8 cellular contexts compared by ENCODE assay signal in genomic region chr2:112055110-112055832, GRCh38. TPM values are rescaled to one million over a fixed set of nuclear protein-coding genes. Genes with fewer than 3 reads are reported as not detected.
DNase-seq lines count a peak whose midpoint lies in the region; ATAC-seq and TF ChIP-seq lines count a peak whose summit lies in the region.

TSS of gene TMEM87B (plus strand) at chr2:112055269. CDS start at chr2:112055592, 323 bp downstream.

- H2AFZ ChIP-seq in IMR-90 (replicated peaks; ENCODE audit: low read length, poor library complexity), result peak within 1 kb of the TSS; percentile 92
- H2AFZ ChIP-seq in OCI-LY7 (ENCODE audit: low read length), result peak within 1 kb of the TSS; percentile 73

- DNase-seq in DMS114 treated with DMSO at 0.1 percent for 48 hours (lab: John Stamatoyannopoulos, UW; ENCODE audit: unreplicated experiment) (peak; percentile 62), IMR-90 (peak; percentile 98), OCI-LY7 (ENCODE audit: low spot score) (peak; percentile 94), activated T-cell treated with anti-CD3 and anti-CD28 coated beads for 4 hours (peak; percentile 96), epithelial cell of proximal tubule (ENCODE audit: low read depth) (no peak)
- peak; percentile 96 to 97 for DNase-seq in stimulated activated CD8-positive, alpha-beta memory T cell treated with anti-CD3 and anti-CD28 coated beads, Interleukin-7, amount 100 ng/mL, for 4 hours (ENCODE audit: low read depth in 2 of 2)

- peak within 1 kb of the TSS; percentile 95 for H4K91ac ChIP-seq in IMR-90 (ENCODE audit: insufficient read depth, low read depth, low read length)

- intact Hi-C loops in IMR-90 (cut with micrococcal nuclease), result loop anchor here (1.0 to 5.0 kb wide), 2 partner anchors 11 to 222 kb away; partner anchors contain the start of gene ZC3H6
- intact Hi-C loops in OCI-LY7 (cut with micrococcal nuclease; ENCODE audit: unreplicated experiment), result loop anchor here (1.0 to 5.0 kb wide), 4 partner anchors 102 to 530 kb away; partner anchors contain the start of genes CHCHD5 and ZC3H8

- BruUV-seq in IMR-90 (replicated peaks; lab: Mats Ljungman, UMichigan) (TSS peak; percentile 76), OCI-LY7 (replicated peaks; lab: Mats Ljungman, UMichigan) (no TSS peak)

- in situ Hi-C loops in IMR-90 (cut with MboI; ENCODE audit: low sequenced_read_pairs), result no loop called here

- H2AK9ac ChIP-seq in IMR-90 (replicated peaks; ENCODE audit: low read depth, low read length, poor library complexity), result peak within 1 kb of the TSS; percentile 100

- H3K36me3 ChIP-seq in IMR-90 (ENCODE audit: control insufficient read depth, insufficient read depth, low read length) (peaks cover 7% of the 10 kb centered on the region; the same call in 1 of the 2 replicates), OCI-LY7 (ENCODE audit: insufficient read depth, low read length) (peaks cover 9% of the 10 kb centered on the region), mucosa of stomach (ENCODE audit: control insufficient read depth, insufficient read depth, low read length) (no peaks in the 10 kb centered on the region)

- H3K79me1 ChIP-seq in IMR-90 (ENCODE audit: low read depth in 1 of 2, low read length in 2 of 2), result peaks cover 24 to 40% of the 10 kb centered on the region in 2 experiments

- ATAC-seq in GM21528 (IDR thresholded peaks at IDR 0.05; ENCODE audit: low FRiP score, unreplicated experiment), result peak; percentile 63
- ATAC-seq in IMR-90 (ENCODE audit: low read depth), result peak; percentile 64

- H2BK120ac ChIP-seq in IMR-90 (ENCODE audit: low read depth, low read length), result peak within 1 kb of the TSS; percentile 90

- H3K56ac ChIP-seq in IMR-90 (ENCODE audit: extremely low read depth, insufficient read depth, low read length), result peak within 1 kb of the TSS; percentile 85

- CTCF ChIA-PET in IMR-90 (lab: Yijun Ruan, JAX), result no interaction called here
- CTCF ChIA-PET in OCI-LY7 (lab: Charles Lee; ENCODE audit: unreplicated experiment), result no interaction called here

- H2AK5ac ChIP-seq in IMR-90 (ENCODE audit: low read depth, low read length), result peak within 1 kb of the TSS; percentile 80

- peak within 1 kb of the TSS; percentile 73 for H4K5ac ChIP-seq in IMR-90 (ENCODE audit: low read depth, low read length)

- peak within 1 kb of the TSS; percentile 99 for H3K18ac ChIP-seq in IMR-90 (ENCODE audit: low read depth, low read length)

- peak within 1 kb of the TSS; percentile 96 for H3K23ac ChIP-seq in IMR-90 (ENCODE audit: low read depth, low read length)

- H3K9me2 ChIP-seq in OCI-LY7 (ENCODE audit: insufficient read depth, low read length), result no peaks in the 10 kb centered on the region

- H2BK20ac ChIP-seq in IMR-90 (ENCODE audit: low read depth, low read length), result peak within 1 kb of the TSS; percentile 63

- peak; percentile 85 for TF ChIP-seq POLR2A in IMR-90 (IDR thresholded peaks at IDR 0.05; ENCODE audit: low read depth, low read length)

- H2BK15ac ChIP-seq in IMR-90 (ENCODE audit: low read depth, low read length), result peak within 1 kb of the TSS; percentile 69; the same call in 1 of the 3 replicates

- TF ChIP-seq CTCF in IMR-90 (conservative IDR thresholded peaks at IDR 0.05; ENCODE audit: low read depth, low read length) (no peak), OCI-LY7 (conservative IDR thresholded peaks at IDR 0.05; ENCODE audit: low read length) (no peak), epithelial cell of proximal tubule (conservative IDR thresholded peaks at IDR 0.05; ENCODE audit: low read depth, low read length) (no peak)

- H3K9me3 ChIP-seq in IMR-90 (ENCODE audit: control insufficient read depth, insufficient read depth, low read length) (no peaks in the 10 kb centered on the region), OCI-LY7 (ENCODE audit: low read length) (no peaks in the 10 kb centered on the region), mucosa of stomach (ENCODE audit: control insufficient read depth, low read length) (no peaks in the 10 kb centered on the region)

- H3K4me1 ChIP-seq in IMR-90 (ENCODE audit: control insufficient read depth, insufficient read depth, low read length) (peaks cover 12% of the 10 kb centered on the region), OCI-LY7 (ENCODE audit: insufficient read depth, low read length, poor library complexity, severe bottlenecking) (peaks cover 35% of the 10 kb centered on the region), mucosa of stomach (ENCODE audit: control insufficient read depth, insufficient read depth, low read length) (peaks cover 25% of the 10 kb centered on the region)

- H3K4me2 ChIP-seq in IMR-90 (ENCODE audit: low read depth, low read length) (peak within 1 kb of the TSS; percentile 84), OCI-LY7 (ENCODE audit: low read length) (peak within 1 kb of the TSS; percentile 90)

- peak within 1 kb of the TSS; percentile 91 for H2BK5ac ChIP-seq in IMR-90 (ENCODE audit: low read depth, low read length, poor library complexity, severe bottlenecking)

- dilution Hi-C loops in IMR-90 (cut with HindIII; ENCODE audit: low sequenced_read_pairs, unreplicated experiment), result no loop called here

- H3K4me3 ChIP-seq in IMR-90 (ENCODE audit: insufficient read depth, low read depth, low read length) (peak within 1 kb of the TSS; percentile 87), OCI-LY7 (ENCODE audit: low read depth, low read length, poor library complexity, severe bottlenecking) (peak within 1 kb of the TSS; percentile 82), epithelial cell of proximal tubule (ENCODE audit: low read depth, low read length) (peak within 1 kb of the TSS; percentile 82), mucosa of stomach (ENCODE audit: low read length) (peak within 1 kb of the TSS; percentile 85)

- peak within 1 kb of the TSS; percentile 99 for H3K14ac ChIP-seq in IMR-90 (replicated peaks; ENCODE audit: low read depth, low read length)

- TF ChIP-seq RAD21 in IMR-90 (IDR thresholded peaks at IDR 0.05; ENCODE audit: low read length), result 0 out of 2 replicates have a peak, but pooled peaks have one; percentile 3

- peak within 1 kb of the TSS; percentile 90 for H3K9ac ChIP-seq in IMR-90 (ENCODE audit: low read depth, low read length)
- peak within 1 kb of the TSS; percentile 96 for H3K9ac ChIP-seq in mucosa of stomach (ENCODE audit: low read length)

- H3K9me1 ChIP-seq in IMR-90 (ENCODE audit: insufficient read depth, low read length), result peaks cover 14% of the 10 kb centered on the region

- H3K27ac ChIP-seq in IMR-90 (ENCODE audit: insufficient read depth, low read length) (peak within 1 kb of the TSS; percentile 95), OCI-LY7 (ENCODE audit: low read depth, low read length, poor library complexity, severe bottlenecking) (peak within 1 kb of the TSS; percentile 77)

- POLR2A ChIA-PET in IMR-90 (lab: Charles Lee; ENCODE audit: unreplicated experiment), result interaction anchor here (0.6 kb wide), 1 partner anchor 218 kb away, joined by 8 read pairs; no protein-coding TSS in a partner anchor
- POLR2A ChIA-PET in OCI-LY7 (lab: Charles Lee), result interaction anchor here (0.7 to 1.1 kb wide), 5 partner anchors 9 to 528 kb away, joined by 3 to 7 read pairs (median 3); partner anchors contain the start of gene ANAPC1

- peaks cover 22% of the 10 kb centered on the region for H4K20me1 ChIP-seq in IMR-90 (ENCODE audit: insufficient read depth, low read length)
- H4K20me1 ChIP-seq in OCI-LY7 (ENCODE audit: insufficient read depth, low read length), result no peaks in the 10 kb centered on the region

- H3K4ac ChIP-seq in IMR-90 (ENCODE audit: low read depth, low read length), result peak within 1 kb of the TSS; percentile 97

- H3K27me3 ChIP-seq in IMR-90 (ENCODE audit: control insufficient read depth, insufficient read depth, low read length) (no peaks in the 10 kb centered on the region), mucosa of stomach (ENCODE audit: control insufficient read depth, insufficient read depth, low read length) (no peaks in the 10 kb centered on the region)

- peaks cover 17% of the 10 kb centered on the region; the same call in 1 of the 2 replicates for H3K79me2 ChIP-seq in OCI-LY7 (ENCODE audit: insufficient read depth, low read depth, low read length)

- WGBS in IMR-90 (ENCODE audit: extremely low coverage in 2 of 2, insufficient read length in 1 of 2), 2 experiments, result 0% methylated on average over 26 of the region's 76 CpGs; no CpG with 5 or more reads in 1 of the 2 experiments

- peak within 1 kb of the TSS; percentile 57 to 90 for H4K8ac ChIP-seq in IMR-90 (ENCODE audit: low read depth in 2 of 2, low read length in 2 of 2)

TF ChIP-seq in IMR-90, 13 proteins besides CTCF, POLR2A, EP300 and RAD21 (continues in another document):
- no peak for TF ChIP-seq MAFK (IDR thresholded peaks at IDR 0.05; ENCODE audit: low read depth, low read length)
- no peak for TF ChIP-seq CEBPB (IDR thresholded peaks at IDR 0.05; ENCODE audit: low read depth, low read length)
- no peak for TF ChIP-seq ELK1 (IDR thresholded peaks at IDR 0.05; ENCODE audit: borderline replicate concordance, low read depth, low read length)
- TF ChIP-seq NFE2L2 (IDR thresholded peaks at IDR 0.05; ENCODE audit: low read depth, low read length), result no peak
- peak; percentile 96 for TF ChIP-seq BHLHE40 (IDR thresholded peaks at IDR 0.05; ENCODE audit: low read depth, low read length)
- TF ChIP-seq USF2 (IDR thresholded peaks at IDR 0.05; ENCODE audit: low read depth, low read length), result no peak; the same call in 1 of the 2 replicates
- TF ChIP-seq FOS (IDR thresholded peaks at IDR 0.05; ENCODE audit: low read depth, low read length), result no peak
- no peak for TF ChIP-seq RCOR1 (IDR thresholded peaks at IDR 0.05; ENCODE audit: insufficient replicate concordance, low read length)

RNA-seq across cellular contexts. Expression of gene TMEM87B, which starts in this region (rescaled TPM):
- total RNA-seq in IMR-90 (2012; rRNA removed) (6.3 and 16.9 TPM in 2 replicates), OCI-LY7 (2022) (22.8 TPM in 2 replicates), epithelial cell of proximal tubule (11.7 and 20.8 TPM in 2 replicates)
- polyA plus RNA-seq in IMR-90 (2012; rRNA removed), result 8.8 and 12.5 TPM in 2 replicates
- 2.8 and 3.4 TPM in 2 replicates for polyA plus RNA-seq in IMR-90 (2012; cell fraction: cytosol; rRNA removed)
- 7.8 and 22.3 TPM in 2 replicates for polyA plus RNA-seq in IMR-90 (2012; cell fraction: nucleus; rRNA removed; ENCODE audit: low replicate concordance)
- total RNA-seq in OCI-LY7 (2014; rRNA removed; shearing (Covaris generic)), result 9.1 and 13.9 TPM in 2 replicates
